ENCODE assay signal across 8 cellular contexts in genomic region chr22:38313384-38313955, GRCh38. TPM values are rescaled to one million over a fixed set of nuclear protein-coding genes. Genes with fewer than 3 reads are reported as not detected.
DNase-seq lines count a peak whose midpoint lies in the region; ATAC-seq and TF ChIP-seq lines count a peak whose summit lies in the region.

No MANE protein-coding gene starts in this region.

- no peak for TF ChIP-seq EP300 in transverse colon (IDR thresholded peaks at IDR 0.05; ENCODE audit: low read depth)

- dilution Hi-C loops in mammary epithelial cell (cut with HindIII; ENCODE audit: low sequenced_read_pairs) = loop anchor here (5.0 kb wide), 2 partner anchors 34 to 106 kb away; no protein-coding TSS in a partner anchor

- ATAC-seq in right lobe of liver (peak in 1 of 4 donors; percentile 8), GM21723 (IDR thresholded peaks at IDR 0.05; ENCODE audit: unreplicated experiment) (no peak)

- no peak for TF ChIP-seq CTCF in A673 (conservative IDR thresholded peaks at IDR 0.05; ENCODE audit: low read depth, low read length)
- no peak for TF ChIP-seq CTCF in mammary epithelial cell (conservative IDR thresholded peaks at IDR 0.05 in 1 of 2, IDR thresholded peaks at IDR 0.05 in 1 of 2; ENCODE audit: extremely low read depth in 1 of 2, insufficient read depth in 1 of 2, low read depth in 1 of 2, low read length in 2 of 2)
- no peak for TF ChIP-seq CTCF in right lobe of liver (IDR thresholded peaks at IDR 0.05)
- no peak for TF ChIP-seq CTCF in transverse colon (IDR thresholded peaks at IDR 0.05)

- peaks cover 86% of the 10 kb centered on the region for H3K79me2 ChIP-seq in mammary epithelial cell (ENCODE audit: insufficient read depth, low read length)

- in situ Hi-C loops in mammary epithelial cell (cut with MboI; ENCODE audit: low sequenced_read_pairs in 2 of 2) (no loop called here), transverse colon (cut with MboI; ENCODE audit: low pct_ligation_motif_present in 1 of 4, low pct_unique_long_range_greater_than_20kb in 1 of 4, low sequenced_read_pairs in 3 of 4) (loop anchor here in 1 of 4 donors (25.0 kb wide), 1 partner anchor 99 kb away; no protein-coding TSS in a partner anchor)

- peak overlapping the region; percentile 98 for H3K9ac ChIP-seq in mammary epithelial cell (ENCODE audit: insufficient read depth, low read length)

- no peak overlapping the region for H2AFZ ChIP-seq in mammary epithelial cell (ENCODE audit: low read depth, low read length)

- no peaks in the 10 kb centered on the region for H3K9me3 ChIP-seq in A673 (ENCODE audit: low read depth, low read length, poor library complexity, severe bottlenecking)
- no peaks in the 10 kb centered on the region for H3K9me3 ChIP-seq in mammary epithelial cell (replicated peaks; ENCODE audit: insufficient read depth, low read length)
- no peaks in the 10 kb centered on the region for H3K9me3 ChIP-seq in right lobe of liver
- H3K9me3 ChIP-seq in transverse colon = no peaks in the 10 kb centered on the region

- POLR2A ChIA-PET in A673 (lab: Charles Lee; ENCODE audit: low non-redundant PET) = no interaction called here

- intact Hi-C loops in A673 (cut with micrococcal nuclease; ENCODE audit: unreplicated experiment) = no loop called here
- intact Hi-C loops in mammary epithelial cell (cut with micrococcal nuclease) = loop anchor here (1.0 kb wide), 2 partner anchors 15 to 35 kb away; no protein-coding TSS in a partner anchor
- intact Hi-C loops in right lobe of liver (cut with DNase I) = no loop called here
- intact Hi-C loops in transverse colon (cut with DNase I; ENCODE audit: low total_unique reads) = no loop called here

- WGBS in mammary epithelial cell (ENCODE audit: low coverage, missing lambda C conversion rate) = 7% methylated on average over 8 of the region's 11 CpGs
- 54% methylated on average over 7 of the region's 11 CpGs for WGBS in right lobe of liver (ENCODE audit: insufficient coverage, low coverage, low lambda C conversion rate, missing lambda C conversion rate)
- WGBS in transverse colon (ENCODE audit: low coverage in 1 of 2), 2 donors = 43% methylated on average over 11 of the region's 11 CpGs; no CpG with 5 or more reads in 1 of the 2 donors

- peak; percentile 62 for DNase-seq in A673 (ENCODE audit: low spot score)
- DNase-seq in LHCN-M2 (ENCODE audit: low read depth) = peak; percentile 93
- peak; percentile 90 for DNase-seq in mammary epithelial cell
- DNase-seq in right lobe of liver = peak in 1 of 3 donors; percentile 67
- peak; percentile 75 for DNase-seq in transverse colon
- no peak for DNase-seq in NCI-H1417 treated with DMSO at 0.1 percent for 48 hours (lab: John Stamatoyannopoulos, UW)
- no peak for DNase-seq in GDM1 (lab: John Stamatoyannopoulos, UW)

- H3K36me3 ChIP-seq in A673 (ENCODE audit: insufficient read depth, low read length, poor library complexity, severe bottlenecking) = peaks cover 38% of the 10 kb centered on the region
- H3K36me3 ChIP-seq in mammary epithelial cell (ENCODE audit: insufficient read depth, low read length) = peaks cover 12% of the 10 kb centered on the region
- no peaks in the 10 kb centered on the region for H3K36me3 ChIP-seq in right lobe of liver
- no peaks in the 10 kb centered on the region for H3K36me3 ChIP-seq in transverse colon

- H4K20me1 ChIP-seq in mammary epithelial cell (ENCODE audit: insufficient read depth, low read length) = no peaks in the 10 kb centered on the region

- no TSS peak for BruUV-seq in A673 (replicated peaks; lab: Mats Ljungman, UMichigan)
- TSS peak; percentile 2 for BruUV-seq in mammary epithelial cell (replicated peaks; lab: Mats Ljungman, UMichigan)

- peak overlapping the region; percentile 97 for H3K27ac ChIP-seq in A673 (ENCODE audit: low read depth, low read length, poor library complexity, severe bottlenecking)
- peak overlapping the region; percentile 94 for H3K27ac ChIP-seq in mammary epithelial cell (ENCODE audit: insufficient read depth, low read depth, low read length)
- H3K27ac ChIP-seq in right lobe of liver = peak overlapping the region; percentile 86 to 95 (median 89)
- peak overlapping the region; percentile 96 to 99 (median 98) for H3K27ac ChIP-seq in transverse colon

- TF ChIP-seq POLR2A in right lobe of liver (IDR thresholded peaks at IDR 0.05) (peak; percentile 12), transverse colon (IDR thresholded peaks at IDR 0.05) (no peak)

- H3K4me2 ChIP-seq in mammary epithelial cell (ENCODE audit: insufficient read depth, low read depth, low read length) = peak overlapping the region; percentile 95

- peaks cover 64% of the 10 kb centered on the region for H3K4me1 ChIP-seq in A673 (ENCODE audit: insufficient read depth, low read length, poor library complexity, severe bottlenecking)
- H3K4me1 ChIP-seq in mammary epithelial cell (ENCODE audit: insufficient read depth, low read length) = peaks cover 70% of the 10 kb centered on the region
- peaks cover 0 to 34% (median 14%) of the 10 kb centered on the region in 4 donors for H3K4me1 ChIP-seq in right lobe of liver
- H3K4me1 ChIP-seq in transverse colon = peaks cover 54 to 86% (median 71%) of the 10 kb centered on the region in 4 donors

- CTCF ChIA-PET in A673 (lab: Charles Lee) (no interaction called here), mammary epithelial cell (lab: Charles Lee; ENCODE audit: low non-redundant PET) (interaction anchor here (1.0 kb wide), 1 partner anchor 456 kb away, joined by 3 read pairs; no protein-coding TSS in a partner anchor)

- H3K4me3 ChIP-seq in A673 (ENCODE audit: low read depth, low read length, poor library complexity, severe bottlenecking) (peak overlapping the region; percentile 20), mammary epithelial cell (replicated peaks in 1 of 3; ENCODE audit: insufficient read depth in 1 of 3, low read depth in 2 of 3, low read length in 3 of 3) (peak overlapping the region; percentile 75 to 92 (median 77)), right lobe of liver (no peak overlapping the region), transverse colon (peak overlapping the region in 1 of 4 donors; percentile 92)

- no peaks in the 10 kb centered on the region for H3K27me3 ChIP-seq in A673 (replicated peaks; ENCODE audit: insufficient read depth, low read depth, low read length, poor library complexity)
- no peaks in the 10 kb centered on the region for H3K27me3 ChIP-seq in mammary epithelial cell (ENCODE audit: insufficient read depth, low read length)
- H3K27me3 ChIP-seq in right lobe of liver = no peaks in the 10 kb centered on the region
- no peaks in the 10 kb centered on the region for H3K27me3 ChIP-seq in transverse colon

RNA-seq across cellular contexts. Expression of gene CSNK1E, which starts 3.8 kb away (rescaled TPM):
- total RNA-seq in A673 (2021) (196 and 200 TPM in 2 replicates), LHCN-M2 (2014; rRNA removed) (121 and 134 TPM in 2 replicates), mammary epithelial cell (100 to 1,000 TPM; 156 to 370 TPM), right lobe of liver (10 to 100 TPM; 19.9 to 41.8 (median 27.4) TPM), transverse colon (100 to 1,000 TPM in 2 of 4 donors, 10 to 100 TPM in 2; 47.9 to 179 (median 106) TPM)
- 120 TPM for polyA plus RNA-seq in LHCN-M2 (2012)
- 255 TPM for polyA plus RNA-seq in mammary epithelial cell
- 212 TPM for polyA minus RNA-seq in mammary epithelial cell

RNA-seq across cellular contexts. Expression of gene TMEM184B, which starts 40.7 kb away (rescaled TPM):
- 45.6 and 50.9 TPM in 2 replicates for total RNA-seq in A673 (2021)
- 61.3 and 70.6 TPM in 2 replicates for total RNA-seq in LHCN-M2 (2014; rRNA removed)
- polyA plus RNA-seq in LHCN-M2 (2012) = 57.6 TPM
- total RNA-seq in mammary epithelial cell = 10 to 100 TPM; 26.2 to 68.5 TPM
- polyA plus RNA-seq in mammary epithelial cell = 41.1 TPM
- 58.2 TPM for polyA minus RNA-seq in mammary epithelial cell
- total RNA-seq in right lobe of liver = 10 to 100 TPM in 5 of 6 experiments, 1 to 10 TPM in 1; 7.9 to 42.6 (median 16.9) TPM
- 10 to 100 TPM; 18.7 to 88.4 (median 41.1) TPM for total RNA-seq in transverse colon

Comparison
In these comparisons a context has a peak if more than half of its experiments do, and no peak if none do; other contexts are left out.
1. DNase-seq: peak in A673 (single experiment), LHCN-M2 (single experiment), mammary epithelial cell (single experiment) and transverse colon (single experiment); none in NCI-H1417 treated with DMSO at 0.1 percent for 48 hours (single experiment) and GDM1 (single experiment).
2. H3K4me3 ChIP-seq: peak in A673 (single experiment) and mammary epithelial cell (3 of 3); none in right lobe of liver (0 of 3).
3. Peak in every context shown above with its lines, with median percentiles within 50 percentile points of each other: H3K27ac ChIP-seq.